Comparison of ENCODE assay signal across 1 cellular context in the genomic region with DNA sequence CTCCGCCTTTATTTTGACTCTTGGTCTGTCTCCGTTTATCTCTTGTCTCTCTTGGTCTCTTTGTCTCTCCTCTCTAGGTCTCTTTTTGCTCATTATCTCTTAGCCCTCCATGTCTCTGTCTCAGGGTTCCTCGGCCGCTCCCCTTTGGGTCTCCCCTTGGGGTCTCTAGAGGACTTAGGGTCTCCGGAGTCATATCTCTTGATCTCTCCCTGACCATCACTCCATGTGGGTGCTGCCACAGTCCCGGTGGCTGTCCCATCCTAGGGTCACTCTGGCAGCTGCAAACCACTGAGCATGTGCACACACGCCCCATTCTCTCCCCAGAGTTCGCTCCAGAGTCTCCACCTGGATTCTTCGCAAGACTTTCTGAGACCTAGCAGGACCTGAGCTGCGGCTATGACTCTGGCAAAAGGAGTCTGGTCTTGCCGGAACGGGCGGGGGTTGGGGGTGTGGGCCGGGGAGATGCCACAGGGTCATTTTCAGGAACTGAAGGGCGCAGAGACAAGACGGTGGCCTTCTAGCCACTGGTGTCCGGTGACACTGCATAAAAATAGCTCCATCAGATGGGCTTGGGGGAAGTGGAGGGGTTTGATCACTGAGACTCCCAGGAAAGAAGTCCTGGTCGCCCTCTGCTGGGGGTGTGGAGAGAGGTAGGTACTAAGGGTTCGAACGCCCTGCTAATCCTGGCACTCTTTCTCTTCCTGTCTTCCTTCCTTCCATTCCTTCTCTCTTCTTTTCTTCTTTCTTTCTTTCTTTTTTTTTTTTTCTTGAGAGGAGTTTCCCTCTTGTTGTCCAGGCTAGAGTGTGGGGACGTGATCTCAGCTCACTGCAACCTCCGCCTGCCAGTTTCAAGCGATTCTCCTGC.
TF ChIP-seq lines count a peak whose summit lies in the region.

No MANE protein-coding gene starts in this region.

TF ChIP-seq in K562, 482 proteins besides CTCF, POLR2A, EP300 and RAD21 (continued from another document and continues in another):
- TF ChIP-seq, protein P1, sequence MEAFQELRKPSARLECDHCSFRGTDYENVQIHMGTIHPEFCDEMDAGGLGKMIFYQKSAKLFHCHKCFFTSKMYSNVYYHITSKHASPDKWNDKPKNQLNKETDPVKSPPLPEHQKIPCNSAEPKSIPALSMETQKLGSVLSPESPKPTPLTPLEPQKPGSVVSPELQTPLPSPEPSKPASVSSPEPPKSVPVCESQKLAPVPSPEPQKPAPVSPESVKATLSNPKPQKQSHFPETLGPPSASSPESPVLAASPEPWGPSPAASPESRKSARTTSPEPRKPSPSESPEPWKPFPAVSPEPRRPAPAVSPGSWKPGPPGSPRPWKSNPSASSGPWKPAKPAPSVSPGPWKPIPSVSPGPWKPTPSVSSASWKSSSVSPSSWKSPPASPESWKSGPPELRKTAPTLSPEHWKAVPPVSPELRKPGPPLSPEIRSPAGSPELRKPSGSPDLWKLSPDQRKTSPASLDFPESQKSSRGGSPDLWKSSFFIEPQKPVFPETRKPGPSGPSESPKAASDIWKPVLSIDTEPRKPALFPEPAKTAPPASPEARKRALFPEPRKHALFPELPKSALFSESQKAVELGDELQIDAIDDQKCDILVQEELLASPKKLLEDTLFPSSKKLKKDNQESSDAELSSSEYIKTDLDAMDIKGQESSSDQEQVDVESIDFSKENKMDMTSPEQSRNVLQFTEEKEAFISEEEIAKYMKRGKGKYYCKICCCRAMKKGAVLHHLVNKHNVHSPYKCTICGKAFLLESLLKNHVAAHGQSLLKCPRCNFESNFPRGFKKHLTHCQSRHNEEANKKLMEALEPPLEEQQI (IDR thresholded peaks at IDR 0.05), result no peak
- TF ChIP-seq POLR2AphosphoS2 (IDR thresholded peaks at IDR 0.05; ENCODE audit: low read length), result no peak
- no peak for TF ChIP-seq ZFPM2 (CRISPR knock-in tag; IDR thresholded peaks at IDR 0.05)
- peak; percentile 17; the same call in 1 of the 2 replicates for TF ChIP-seq NFIC (IDR thresholded peaks at IDR 0.05)
- TF ChIP-seq ZNF445 (CRISPR knock-in tag; IDR thresholded peaks at IDR 0.05; ENCODE audit: low read depth), result no peak
- TF ChIP-seq, protein P2, sequence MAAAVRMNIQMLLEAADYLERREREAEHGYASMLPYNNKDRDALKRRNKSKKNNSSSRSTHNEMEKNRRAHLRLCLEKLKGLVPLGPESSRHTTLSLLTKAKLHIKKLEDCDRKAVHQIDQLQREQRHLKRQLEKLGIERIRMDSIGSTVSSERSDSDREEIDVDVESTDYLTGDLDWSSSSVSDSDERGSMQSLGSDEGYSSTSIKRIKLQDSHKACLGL (CRISPR knock-in tag; IDR thresholded peaks at IDR 0.05; ENCODE audit: borderline replicate concordance, poor library complexity, severe bottlenecking), result no peak
- TF ChIP-seq, protein P3, sequence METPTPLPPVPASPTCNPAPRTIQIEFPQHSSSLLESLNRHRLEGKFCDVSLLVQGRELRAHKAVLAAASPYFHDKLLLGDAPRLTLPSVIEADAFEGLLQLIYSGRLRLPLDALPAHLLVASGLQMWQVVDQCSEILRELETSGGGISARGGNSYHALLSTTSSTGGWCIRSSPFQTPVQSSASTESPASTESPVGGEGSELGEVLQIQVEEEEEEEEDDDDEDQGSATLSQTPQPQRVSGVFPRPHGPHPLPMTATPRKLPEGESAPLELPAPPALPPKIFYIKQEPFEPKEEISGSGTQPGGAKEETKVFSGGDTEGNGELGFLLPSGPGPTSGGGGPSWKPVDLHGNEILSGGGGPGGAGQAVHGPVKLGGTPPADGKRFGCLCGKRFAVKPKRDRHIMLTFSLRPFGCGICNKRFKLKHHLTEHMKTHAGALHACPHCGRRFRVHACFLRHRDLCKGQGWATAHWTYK (CRISPR knock-in tag; IDR thresholded peaks at IDR 0.05), result no peak
- no peak for TF ChIP-seq CREBBP (IDR thresholded peaks at IDR 0.05; ENCODE audit: low read depth, low read length)
- TF ChIP-seq, protein P4, sequence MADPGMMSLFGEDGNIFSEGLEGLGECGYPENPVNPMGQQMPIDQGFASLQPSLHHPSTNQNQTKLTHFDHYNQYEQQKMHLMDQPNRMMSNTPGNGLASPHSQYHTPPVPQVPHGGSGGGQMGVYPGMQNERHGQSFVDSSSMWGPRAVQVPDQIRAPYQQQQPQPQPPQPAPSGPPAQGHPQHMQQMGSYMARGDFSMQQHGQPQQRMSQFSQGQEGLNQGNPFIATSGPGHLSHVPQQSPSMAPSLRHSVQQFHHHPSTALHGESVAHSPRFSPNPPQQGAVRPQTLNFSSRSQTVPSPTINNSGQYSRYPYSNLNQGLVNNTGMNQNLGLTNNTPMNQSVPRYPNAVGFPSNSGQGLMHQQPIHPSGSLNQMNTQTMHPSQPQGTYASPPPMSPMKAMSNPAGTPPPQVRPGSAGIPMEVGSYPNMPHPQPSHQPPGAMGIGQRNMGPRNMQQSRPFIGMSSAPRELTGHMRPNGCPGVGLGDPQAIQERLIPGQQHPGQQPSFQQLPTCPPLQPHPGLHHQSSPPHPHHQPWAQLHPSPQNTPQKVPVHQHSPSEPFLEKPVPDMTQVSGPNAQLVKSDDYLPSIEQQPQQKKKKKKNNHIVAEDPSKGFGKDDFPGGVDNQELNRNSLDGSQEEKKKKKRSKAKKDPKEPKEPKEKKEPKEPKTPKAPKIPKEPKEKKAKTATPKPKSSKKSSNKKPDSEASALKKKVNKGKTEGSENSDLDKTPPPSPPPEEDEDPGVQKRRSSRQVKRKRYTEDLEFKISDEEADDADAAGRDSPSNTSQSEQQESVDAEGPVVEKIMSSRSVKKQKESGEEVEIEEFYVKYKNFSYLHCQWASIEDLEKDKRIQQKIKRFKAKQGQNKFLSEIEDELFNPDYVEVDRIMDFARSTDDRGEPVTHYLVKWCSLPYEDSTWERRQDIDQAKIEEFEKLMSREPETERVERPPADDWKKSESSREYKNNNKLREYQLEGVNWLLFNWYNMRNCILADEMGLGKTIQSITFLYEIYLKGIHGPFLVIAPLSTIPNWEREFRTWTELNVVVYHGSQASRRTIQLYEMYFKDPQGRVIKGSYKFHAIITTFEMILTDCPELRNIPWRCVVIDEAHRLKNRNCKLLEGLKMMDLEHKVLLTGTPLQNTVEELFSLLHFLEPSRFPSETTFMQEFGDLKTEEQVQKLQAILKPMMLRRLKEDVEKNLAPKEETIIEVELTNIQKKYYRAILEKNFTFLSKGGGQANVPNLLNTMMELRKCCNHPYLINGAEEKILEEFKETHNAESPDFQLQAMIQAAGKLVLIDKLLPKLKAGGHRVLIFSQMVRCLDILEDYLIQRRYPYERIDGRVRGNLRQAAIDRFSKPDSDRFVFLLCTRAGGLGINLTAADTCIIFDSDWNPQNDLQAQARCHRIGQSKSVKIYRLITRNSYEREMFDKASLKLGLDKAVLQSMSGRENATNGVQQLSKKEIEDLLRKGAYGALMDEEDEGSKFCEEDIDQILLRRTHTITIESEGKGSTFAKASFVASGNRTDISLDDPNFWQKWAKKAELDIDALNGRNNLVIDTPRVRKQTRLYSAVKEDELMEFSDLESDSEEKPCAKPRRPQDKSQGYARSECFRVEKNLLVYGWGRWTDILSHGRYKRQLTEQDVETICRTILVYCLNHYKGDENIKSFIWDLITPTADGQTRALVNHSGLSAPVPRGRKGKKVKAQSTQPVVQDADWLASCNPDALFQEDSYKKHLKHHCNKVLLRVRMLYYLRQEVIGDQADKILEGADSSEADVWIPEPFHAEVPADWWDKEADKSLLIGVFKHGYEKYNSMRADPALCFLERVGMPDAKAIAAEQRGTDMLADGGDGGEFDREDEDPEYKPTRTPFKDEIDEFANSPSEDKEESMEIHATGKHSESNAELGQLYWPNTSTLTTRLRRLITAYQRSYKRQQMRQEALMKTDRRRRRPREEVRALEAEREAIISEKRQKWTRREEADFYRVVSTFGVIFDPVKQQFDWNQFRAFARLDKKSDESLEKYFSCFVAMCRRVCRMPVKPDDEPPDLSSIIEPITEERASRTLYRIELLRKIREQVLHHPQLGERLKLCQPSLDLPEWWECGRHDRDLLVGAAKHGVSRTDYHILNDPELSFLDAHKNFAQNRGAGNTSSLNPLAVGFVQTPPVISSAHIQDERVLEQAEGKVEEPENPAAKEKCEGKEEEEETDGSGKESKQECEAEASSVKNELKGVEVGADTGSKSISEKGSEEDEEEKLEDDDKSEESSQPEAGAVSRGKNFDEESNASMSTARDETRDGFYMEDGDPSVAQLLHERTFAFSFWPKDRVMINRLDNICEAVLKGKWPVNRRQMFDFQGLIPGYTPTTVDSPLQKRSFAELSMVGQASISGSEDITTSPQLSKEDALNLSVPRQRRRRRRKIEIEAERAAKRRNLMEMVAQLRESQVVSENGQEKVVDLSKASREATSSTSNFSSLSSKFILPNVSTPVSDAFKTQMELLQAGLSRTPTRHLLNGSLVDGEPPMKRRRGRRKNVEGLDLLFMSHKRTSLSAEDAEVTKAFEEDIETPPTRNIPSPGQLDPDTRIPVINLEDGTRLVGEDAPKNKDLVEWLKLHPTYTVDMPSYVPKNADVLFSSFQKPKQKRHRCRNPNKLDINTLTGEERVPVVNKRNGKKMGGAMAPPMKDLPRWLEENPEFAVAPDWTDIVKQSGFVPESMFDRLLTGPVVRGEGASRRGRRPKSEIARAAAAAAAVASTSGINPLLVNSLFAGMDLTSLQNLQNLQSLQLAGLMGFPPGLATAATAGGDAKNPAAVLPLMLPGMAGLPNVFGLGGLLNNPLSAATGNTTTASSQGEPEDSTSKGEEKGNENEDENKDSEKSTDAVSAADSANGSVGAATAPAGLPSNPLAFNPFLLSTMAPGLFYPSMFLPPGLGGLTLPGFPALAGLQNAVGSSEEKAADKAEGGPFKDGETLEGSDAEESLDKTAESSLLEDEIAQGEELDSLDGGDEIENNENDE (IDR thresholded peaks at IDR 0.05; ENCODE audit: low read depth, low read length), result no peak
- TF ChIP-seq, protein P5, sequence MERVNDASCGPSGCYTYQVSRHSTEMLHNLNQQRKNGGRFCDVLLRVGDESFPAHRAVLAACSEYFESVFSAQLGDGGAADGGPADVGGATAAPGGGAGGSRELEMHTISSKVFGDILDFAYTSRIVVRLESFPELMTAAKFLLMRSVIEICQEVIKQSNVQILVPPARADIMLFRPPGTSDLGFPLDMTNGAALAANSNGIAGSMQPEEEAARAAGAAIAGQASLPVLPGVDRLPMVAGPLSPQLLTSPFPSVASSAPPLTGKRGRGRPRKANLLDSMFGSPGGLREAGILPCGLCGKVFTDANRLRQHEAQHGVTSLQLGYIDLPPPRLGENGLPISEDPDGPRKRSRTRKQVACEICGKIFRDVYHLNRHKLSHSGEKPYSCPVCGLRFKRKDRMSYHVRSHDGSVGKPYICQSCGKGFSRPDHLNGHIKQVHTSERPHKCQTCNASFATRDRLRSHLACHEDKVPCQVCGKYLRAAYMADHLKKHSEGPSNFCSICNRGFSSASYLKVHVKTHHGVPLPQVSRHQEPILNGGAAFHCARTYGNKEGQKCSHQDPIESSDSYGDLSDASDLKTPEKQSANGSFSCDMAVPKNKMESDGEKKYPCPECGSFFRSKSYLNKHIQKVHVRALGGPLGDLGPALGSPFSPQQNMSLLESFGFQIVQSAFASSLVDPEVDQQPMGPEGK (CRISPR knock-in tag; IDR thresholded peaks at IDR 0.05; ENCODE audit: borderline replicate concordance), result no peak
- TF ChIP-seq, protein P6, sequence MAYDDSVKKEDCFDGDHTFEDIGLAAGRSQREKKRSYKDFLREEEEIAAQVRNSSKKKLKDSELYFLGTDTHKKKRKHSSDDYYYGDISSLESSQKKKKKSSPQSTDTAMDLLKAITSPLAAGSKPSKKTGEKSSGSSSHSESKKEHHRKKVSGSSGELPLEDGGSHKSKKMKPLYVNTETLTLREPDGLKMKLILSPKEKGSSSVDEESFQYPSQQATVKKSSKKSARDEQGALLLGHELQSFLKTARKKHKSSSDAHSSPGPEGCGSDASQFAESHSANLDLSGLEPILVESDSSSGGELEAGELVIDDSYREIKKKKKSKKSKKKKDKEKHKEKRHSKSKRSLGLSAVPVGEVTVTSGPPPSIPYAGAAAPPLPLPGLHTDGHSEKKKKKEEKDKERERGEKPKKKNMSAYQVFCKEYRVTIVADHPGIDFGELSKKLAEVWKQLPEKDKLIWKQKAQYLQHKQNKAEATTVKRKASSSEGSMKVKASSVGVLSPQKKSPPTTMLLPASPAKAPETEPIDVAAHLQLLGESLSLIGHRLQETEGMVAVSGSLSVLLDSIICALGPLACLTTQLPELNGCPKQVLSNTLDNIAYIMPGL (CRISPR knock-in tag; IDR thresholded peaks at IDR 0.05), result no peak
- TF ChIP-seq TAL1 (IDR thresholded peaks at IDR 0.05), result no peak
- TF ChIP-seq ARID1B (IDR thresholded peaks at IDR 0.05), result peak; percentile 21; the same call in 1 of the 2 replicates
- no peak for TF ChIP-seq ZNF41 (CRISPR knock-in tag; conservative IDR thresholded peaks at IDR 0.05)
- no peak for TF ChIP-seq CBX2 (IDR thresholded peaks at IDR 0.05; ENCODE audit: insufficient read depth, low read length, poor library complexity, severe bottlenecking)
- TF ChIP-seq, protein P7, sequence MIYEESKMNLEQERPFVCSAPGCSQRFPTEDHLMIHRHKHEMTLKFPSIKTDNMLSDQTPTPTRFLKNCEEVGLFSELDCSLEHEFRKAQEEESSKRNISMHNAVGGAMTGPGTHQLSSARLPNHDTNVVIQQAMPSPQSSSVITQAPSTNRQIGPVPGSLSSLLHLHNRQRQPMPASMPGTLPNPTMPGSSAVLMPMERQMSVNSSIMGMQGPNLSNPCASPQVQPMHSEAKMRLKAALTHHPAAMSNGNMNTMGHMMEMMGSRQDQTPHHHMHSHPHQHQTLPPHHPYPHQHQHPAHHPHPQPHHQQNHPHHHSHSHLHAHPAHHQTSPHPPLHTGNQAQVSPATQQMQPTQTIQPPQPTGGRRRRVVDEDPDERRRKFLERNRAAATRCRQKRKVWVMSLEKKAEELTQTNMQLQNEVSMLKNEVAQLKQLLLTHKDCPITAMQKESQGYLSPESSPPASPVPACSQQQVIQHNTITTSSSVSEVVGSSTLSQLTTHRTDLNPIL (CRISPR knock-in tag; IDR thresholded peaks at IDR 0.05), result no peak
- no peak for TF ChIP-seq BRF1 (IDR thresholded peaks at IDR 0.05; ENCODE audit: borderline replicate concordance, extremely low read depth, insufficient read length)
- TF ChIP-seq ZNF316 (IDR thresholded peaks at IDR 0.05), result peak; percentile 86
- TF ChIP-seq TEAD2 (tag; IDR thresholded peaks at IDR 0.05), result no peak
- peak; percentile 60; the same call in 1 of the 2 replicates for TF ChIP-seq MAFF (IDR thresholded peaks at IDR 0.05; ENCODE audit: low read length)
- TF ChIP-seq GABPB2 (CRISPR knock-in tag; conservative IDR thresholded peaks at IDR 0.05), result no peak
- peak; percentile 27; the same call in 1 of the 2 replicates for TF ChIP-seq MTA2 (IDR thresholded peaks at IDR 0.05; ENCODE audit: low read depth)
- TF ChIP-seq RFX7 (CRISPR knock-in tag; IDR thresholded peaks at IDR 0.05), result no peak
- no peak for TF ChIP-seq NONO (IDR thresholded peaks at IDR 0.05; ENCODE audit: low read depth in 2 of 2, low read length in 1 of 2)
- no peak for TF ChIP-seq GATAD2B (IDR thresholded peaks at IDR 0.05; ENCODE audit: borderline replicate concordance)
- TF ChIP-seq, protein P8, sequence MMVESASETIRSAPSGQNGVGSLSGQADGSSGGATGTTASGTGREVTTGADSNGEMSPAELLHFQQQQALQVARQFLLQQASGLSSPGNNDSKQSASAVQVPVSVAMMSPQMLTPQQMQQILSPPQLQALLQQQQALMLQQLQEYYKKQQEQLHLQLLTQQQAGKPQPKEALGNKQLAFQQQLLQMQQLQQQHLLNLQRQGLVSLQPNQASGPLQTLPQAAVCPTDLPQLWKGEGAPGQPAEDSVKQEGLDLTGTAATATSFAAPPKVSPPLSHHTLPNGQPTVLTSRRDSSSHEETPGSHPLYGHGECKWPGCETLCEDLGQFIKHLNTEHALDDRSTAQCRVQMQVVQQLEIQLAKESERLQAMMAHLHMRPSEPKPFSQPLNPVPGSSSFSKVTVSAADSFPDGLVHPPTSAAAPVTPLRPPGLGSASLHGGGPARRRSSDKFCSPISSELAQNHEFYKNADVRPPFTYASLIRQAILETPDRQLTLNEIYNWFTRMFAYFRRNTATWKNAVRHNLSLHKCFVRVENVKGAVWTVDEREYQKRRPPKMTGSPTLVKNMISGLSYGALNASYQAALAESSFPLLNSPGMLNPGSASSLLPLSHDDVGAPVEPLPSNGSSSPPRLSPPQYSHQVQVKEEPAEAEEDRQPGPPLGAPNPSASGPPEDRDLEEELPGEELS (CRISPR knock-in tag; IDR thresholded peaks at IDR 0.05; ENCODE audit: borderline replicate concordance), result no peak
- no peak for TF ChIP-seq CEBPB (tag; IDR thresholded peaks at IDR 0.05)
- TF ChIP-seq SP2 (IDR thresholded peaks at IDR 0.05; ENCODE audit: extremely low read depth, low read depth, low read length, poor library complexity, severe bottlenecking), result no peak
